In the genomic region with DNA sequence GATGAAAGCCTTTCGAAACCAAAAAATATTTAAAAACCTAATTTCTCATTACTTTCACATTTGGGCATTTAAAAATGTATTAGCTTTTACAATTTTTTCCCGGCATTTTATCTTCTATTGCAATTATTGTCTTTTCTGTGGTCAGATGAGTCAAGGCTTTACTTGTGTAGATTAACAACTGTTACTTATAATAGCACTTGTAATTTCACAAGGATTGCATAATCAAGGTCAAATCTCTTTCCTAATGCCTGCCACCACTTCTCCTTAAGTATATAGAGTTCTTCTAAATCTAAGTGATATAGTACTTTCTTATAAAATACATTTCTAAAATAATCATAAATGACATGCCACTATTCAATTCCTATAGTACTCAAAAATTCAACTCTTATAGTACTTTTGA, we compare ENCODE assay signal across 15 cellular contexts.
DNase-seq lines count a peak whose midpoint lies in the region; ATAC-seq, FAIRE-seq and TF ChIP-seq lines count a peak whose summit lies in the region.
"Had no signal": no experiment of that assay in that cellular context is flagged by ENCODE, and none has a peak within 500 bp of the region (broad histone marks: within the 10 kb centered on the region; RNA-seq: fewer than 3 reads in every experiment).

No MANE protein-coding gene starts in this region.

- POLR2A ChIA-PET in naive thymus-derived CD4-positive, alpha-beta T cell (lab: Charles Lee), result no interaction called here

- H3K27me3 ChIP-seq in naive thymus-derived CD4-positive, alpha-beta T cell (ENCODE audit: control insufficient read depth in 2 of 2, insufficient read depth in 2 of 2, low read length in 2 of 2), result no peaks in the 10 kb centered on the region
- H3K27me3 ChIP-seq: dorsolateral prefrontal cortex, uterus had no signal

- no peak overlapping the region for H3K4me3 Mint-ChIP-seq in chondrocyte (ENCODE audit: unreplicated experiment)
- H3K4me3 Mint-ChIP-seq in naive thymus-derived CD4-positive, alpha-beta T cell, result no peak overlapping the region

- intact Hi-C loops in naive thymus-derived CD4-positive, alpha-beta T cell (cut with micrococcal nuclease), result no loop called here
- intact Hi-C loops in left colon (cut with DNase I, micrococcal nuclease), result no loop called here

- FAIRE-seq in GM19239 (lab: Jason Lieb, UNC), result no peak

- peak overlapping the region; percentile 45 for H3K27ac Mint-ChIP-seq in chondrocyte (ENCODE audit: unreplicated experiment)
- H3K27ac Mint-ChIP-seq in naive thymus-derived CD4-positive, alpha-beta T cell, result no peak overlapping the region

- no peak overlapping the region for H3K27ac ChIP-seq in naive thymus-derived CD4-positive, alpha-beta T cell (ENCODE audit: low read depth, low read length)
- H3K27ac ChIP-seq: dorsolateral prefrontal cortex, skin epidermis had no signal

- no peak overlapping the region for H3K4me3 ChIP-seq in naive thymus-derived CD4-positive, alpha-beta T cell (ENCODE audit: low read length)
- H3K4me3 ChIP-seq: dorsolateral prefrontal cortex, skin epidermis, uterus had no signal

- DNase-seq in CD1c-positive myeloid dendritic cell (ENCODE audit: extremely low spot score) (peak; percentile 85), NOMO-1 (lab: John Stamatoyannopoulos, UW; ENCODE audit: unreplicated experiment in 2 of 2) (peak; percentile 76 to 97), chondrocyte (ENCODE audit: low spot score) (no peak), cerebellar cortex (ENCODE audit: low spot score) (no peak), left colon (no peak), GM19239 (ENCODE audit: insufficient read length, low spot score) (no peak), NCI-H2227 treated with DMSO at 0.1 percent for 48 hours (lab: John Stamatoyannopoulos, UW) (no peak)
- no peak for DNase-seq in naive thymus-derived CD4-positive, alpha-beta T cell
- DNase-seq: activated CD4-positive, alpha-beta T cell treated with anti-CD3 and anti-CD28 coated beads, Interleukin-2, amount 50 U/mL, for 4 hours; activated effector memory CD4-positive, alpha-beta T cell treated with anti-CD3 and anti-CD28 coated beads, Interleukin-2, amount 50 U/mL, for 16 hours; dorsolateral prefrontal cortex; NCI-H1105; NCI-H69; uterus had no signal

- H3K36me3 Mint-ChIP-seq in chondrocyte (ENCODE audit: low read depth), result peaks cover 12% of the 10 kb centered on the region
- peaks cover 0 to 3% (median 0%) of the 10 kb centered on the region in 5 donors for H3K36me3 Mint-ChIP-seq in naive thymus-derived CD4-positive, alpha-beta T cell

- TF ChIP-seq CTCF in chondrocyte (IDR thresholded peaks at IDR 0.05), result no peak

- H3K9me3 Mint-ChIP-seq in chondrocyte (ENCODE audit: low read depth), result peaks cover 17% of the 10 kb centered on the region
- peaks cover 3 to 19% (median 10%) of the 10 kb centered on the region in 11 donors for H3K9me3 Mint-ChIP-seq in naive thymus-derived CD4-positive, alpha-beta T cell

- no peaks in the 10 kb centered on the region for H3K9me3 ChIP-seq in naive thymus-derived CD4-positive, alpha-beta T cell (ENCODE audit: control insufficient read depth in 2 of 3, low read length in 3 of 3)
- H3K9me3 ChIP-seq: uterus had no signal

- no peaks in the 10 kb centered on the region for H3K36me3 ChIP-seq in naive thymus-derived CD4-positive, alpha-beta T cell (ENCODE audit: control insufficient read depth in 2 of 3, insufficient read depth in 3 of 3, low read length in 3 of 3)
- H3K36me3 ChIP-seq: uterus had no signal

- H3K4me1 ChIP-seq in naive thymus-derived CD4-positive, alpha-beta T cell (ENCODE audit: control insufficient read depth in 2 of 2, insufficient read depth in 2 of 2, low read length in 2 of 2), result no peaks in the 10 kb centered on the region
- H3K4me1 ChIP-seq: uterus had no signal

- CTCF ChIA-PET in naive thymus-derived CD4-positive, alpha-beta T cell (lab: Charles Lee), result no interaction called here

- no peaks in the 10 kb centered on the region for H3K27me3 Mint-ChIP-seq in chondrocyte (ENCODE audit: low read depth)
- peaks cover 0 to 5% (median 0%) of the 10 kb centered on the region in 5 donors for H3K27me3 Mint-ChIP-seq in naive thymus-derived CD4-positive, alpha-beta T cell

- peak; percentile 60 for ATAC-seq in naive thymus-derived CD4-positive, alpha-beta T cell
- ATAC-seq in left colon, result no peak

- peaks cover 7% of the 10 kb centered on the region for H3K4me1 Mint-ChIP-seq in chondrocyte (ENCODE audit: low read depth)
- H3K4me1 Mint-ChIP-seq in naive thymus-derived CD4-positive, alpha-beta T cell, result no peaks in the 10 kb centered on the region

Comparison
In these comparisons a context has a peak if more than half of its experiments do, and no peak if none do; other contexts are left out.
1. DNase-seq: peak in CD1c-positive myeloid dendritic cell (single experiment) and NOMO-1 (2 of 2); none in chondrocyte (single experiment), naive thymus-derived CD4-positive, alpha-beta T cell (0 of 9), cerebellar cortex (single experiment), left colon (0 of 2), GM19239 (single experiment) and NCI-H2227 treated with DMSO at 0.1 percent for 48 hours (single experiment).